10 cellular contexts compared by ENCODE assay signal in the genomic region with DNA sequence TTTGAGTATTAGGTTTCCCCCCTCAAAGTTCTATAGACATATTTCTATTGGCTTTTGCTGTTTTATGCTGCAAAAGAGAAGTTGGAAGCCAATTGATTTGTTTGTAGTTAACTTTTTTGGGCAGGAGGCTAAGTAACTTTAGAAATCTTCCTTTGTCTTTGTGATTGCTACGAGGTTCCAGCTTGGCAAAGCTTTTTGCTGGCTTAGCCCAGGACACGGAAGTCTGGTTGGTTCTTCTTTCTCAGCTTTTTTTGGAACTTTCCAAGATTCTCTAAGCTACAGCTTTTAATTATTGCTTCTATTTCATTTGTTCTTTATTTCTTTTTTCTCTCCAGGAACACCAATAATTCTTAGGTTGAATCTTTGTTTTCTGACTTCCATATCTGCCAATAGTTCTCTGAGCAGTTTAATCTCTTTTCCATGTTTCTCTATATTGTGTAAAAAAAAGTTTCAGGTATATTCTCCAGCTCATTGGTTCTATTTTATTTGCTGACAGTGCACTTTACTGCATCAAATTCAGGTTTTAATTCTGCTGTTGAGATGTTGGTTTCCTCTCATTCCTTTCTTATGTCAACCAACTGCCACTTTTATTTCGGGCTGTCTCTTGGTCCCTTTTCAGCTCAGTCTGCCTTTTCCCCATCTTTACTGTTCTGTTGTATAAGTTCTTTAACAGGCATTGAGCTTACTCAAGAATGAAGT. TPM values are rescaled to one million over a fixed set of nuclear protein-coding genes. Genes with fewer than 3 reads are reported as not detected.
DNase-seq lines count a peak whose midpoint lies in the region; ATAC-seq and TF ChIP-seq lines count a peak whose summit lies in the region.
"Had no signal": no experiment of that assay in that cellular context is flagged by ENCODE, and none has a peak within 500 bp of the region (broad histone marks: within the 10 kb centered on the region; RNA-seq: fewer than 3 reads in every experiment).

No MANE protein-coding gene starts in this region.

- H3K36me3 ChIP-seq in gastroesophageal sphincter, result no peaks in the 10 kb centered on the region

- no peak for TF ChIP-seq POLR2A in gastroesophageal sphincter (IDR thresholded peaks at IDR 0.05)

- DNase-seq in natural killer cell (no peak), osteocyte (ENCODE audit: extremely low spot score, unreplicated experiment) (no peak), RWPE1 (ENCODE audit: low spot score) (no peak), NOMO-1 treated with DMSO at 0.1 percent for 48 hours (lab: John Stamatoyannopoulos, UW; ENCODE audit: unreplicated experiment) (no peak)
- no peak for DNase-seq in natural killer cell treated with Interleukin-12 subunit alpha and Interleukin-12 subunit beta and Interleukin-15 and Interleukin-18, amount 100 ng/mL, for 72 hours (ENCODE audit: low spot score)
- DNase-seq: NCI-H1436, T-helper 2 cell had no signal

- H3K9me3 ChIP-seq in gastroesophageal sphincter, result no peaks in the 10 kb centered on the region

- H3K4me3 ChIP-seq in gastroesophageal sphincter, result peak overlapping the region in 1 of 2 donors; percentile 12

- TF ChIP-seq EP300 in gastroesophageal sphincter (IDR thresholded peaks at IDR 0.05), result no peak

- POLR2A ChIA-PET in RWPE1 (lab: Yijun Ruan, JAX; ENCODE audit: low non-redundant PET), result interaction anchor here (0.5 kb wide), 1 partner anchor 13 kb away, joined by 3 read pairs; no protein-coding TSS in a partner anchor

- ATAC-seq in natural killer cell (no peak), gastroesophageal sphincter (no peak), GM21529 (IDR thresholded peaks at IDR 0.05; ENCODE audit: unreplicated experiment) (no peak), HG03469 (IDR thresholded peaks at IDR 0.05; ENCODE audit: unreplicated experiment) (no peak)
- no peak for ATAC-seq in natural killer cell treated with Interleukin-12 subunit alpha and Interleukin-12 subunit beta and Interleukin-15 and Interleukin-18, amount 100 ng/mL, for 72 hours

- intact Hi-C loops in natural killer cell (cut with micrococcal nuclease), result no loop called here

- no peak overlapping the region for H3K4me3 Mint-ChIP-seq in natural killer cell
- no peak overlapping the region for H3K4me3 Mint-ChIP-seq in natural killer cell treated with Interleukin-12 subunit alpha and Interleukin-12 subunit beta and Interleukin-15 and Interleukin-18, amount 100 ng/mL, for 72 hours
- H3K4me3 Mint-ChIP-seq in osteocyte (ENCODE audit: unreplicated experiment), result peak overlapping the region; percentile 23

- CTCF ChIA-PET in RWPE1 (lab: Yijun Ruan, JAX), result interaction anchor here (0.8 kb wide), 1 partner anchor 27 kb away, joined by 3 read pairs; no protein-coding TSS in a partner anchor

- H3K36me3 Mint-ChIP-seq in natural killer cell (no peaks in the 10 kb centered on the region), osteocyte (ENCODE audit: unreplicated experiment) (no peaks in the 10 kb centered on the region)
- H3K36me3 Mint-ChIP-seq in natural killer cell treated with Interleukin-12 subunit alpha and Interleukin-12 subunit beta and Interleukin-15 and Interleukin-18, amount 100 ng/mL, for 72 hours, result no peaks in the 10 kb centered on the region

- H3K9me3 Mint-ChIP-seq in natural killer cell (no peaks in the 10 kb centered on the region), osteocyte (ENCODE audit: unreplicated experiment) (no peaks in the 10 kb centered on the region)
- no peaks in the 10 kb centered on the region for H3K9me3 Mint-ChIP-seq in natural killer cell treated with Interleukin-12 subunit alpha and Interleukin-12 subunit beta and Interleukin-15 and Interleukin-18, amount 100 ng/mL, for 72 hours

- H3K27me3 Mint-ChIP-seq in natural killer cell (ENCODE audit: low read depth in 2 of 2), result no peaks in the 10 kb centered on the region
- no peaks in the 10 kb centered on the region for H3K27me3 Mint-ChIP-seq in natural killer cell treated with Interleukin-12 subunit alpha and Interleukin-12 subunit beta and Interleukin-15 and Interleukin-18, amount 100 ng/mL, for 72 hours
- H3K27me3 Mint-ChIP-seq in osteocyte (ENCODE audit: unreplicated experiment), result no peaks in the 10 kb centered on the region

- H3K4me1 ChIP-seq in gastroesophageal sphincter, result peaks cover 43 to 86% (median 49%) of the 10 kb centered on the region in 3 donors

- H3K27ac Mint-ChIP-seq in natural killer cell (peak overlapping the region; percentile 2 to 25), osteocyte (ENCODE audit: unreplicated experiment) (peak overlapping the region; percentile 85)
- H3K27ac Mint-ChIP-seq in natural killer cell treated with Interleukin-12 subunit alpha and Interleukin-12 subunit beta and Interleukin-15 and Interleukin-18, amount 100 ng/mL, for 72 hours, result no peak overlapping the region

- H3K27ac ChIP-seq in gastroesophageal sphincter (peak overlapping the region; percentile 79 to 87 (median 84)), RWPE1 (no peak overlapping the region)

- TF ChIP-seq CTCF in natural killer cell (IDR thresholded peaks at IDR 0.05), result no peak
- TF ChIP-seq CTCF in gastroesophageal sphincter (IDR thresholded peaks at IDR 0.05), result no peak
- no peak for TF ChIP-seq CTCF in osteocyte (IDR thresholded peaks at IDR 0.05)
- TF ChIP-seq CTCF in RWPE1 (conservative IDR thresholded peaks at IDR 0.05; ENCODE audit: low read depth), result no peak

- 20 to 22% methylated on average over 3 of the region's 3 CpGs for WGBS in gastroesophageal sphincter (ENCODE audit: low coverage in 1 of 2), 2 donors

- H3K4me1 Mint-ChIP-seq in natural killer cell (peaks cover 24 to 25% of the 10 kb centered on the region in 2 donors), osteocyte (ENCODE audit: unreplicated experiment) (peaks cover 79% of the 10 kb centered on the region)
- peaks cover 10 to 14% of the 10 kb centered on the region in 2 donors for H3K4me1 Mint-ChIP-seq in natural killer cell treated with Interleukin-12 subunit alpha and Interleukin-12 subunit beta and Interleukin-15 and Interleukin-18, amount 100 ng/mL, for 72 hours (ENCODE audit: low read depth in 2 of 2)

- no peaks in the 10 kb centered on the region for H3K27me3 ChIP-seq in gastroesophageal sphincter

RNA-seq across cellular contexts. Expression of a gene that starts 27.8 kb away (rescaled TPM):
- total RNA-seq in natural killer cell, result 10 to 100 TPM; 30.9 to 38.3 (median 33.1) TPM
- total RNA-seq in natural killer cell treated with Interleukin-12 subunit alpha and Interleukin-12 subunit beta and Interleukin-15 and Interleukin-18, amount 100 ng/mL, for 72 hours, result 10 to 100 TPM; 13.0 to 15.6 TPM
- total RNA-seq in gastroesophageal sphincter, result 100 to 1,000 TPM; 113 to 129 (median 118) TPM
- total RNA-seq in osteocyte, result 66.6 and 71.8 TPM in 2 replicates

Comparison
In these comparisons a context has a peak if more than half of its experiments do, and no peak if none do; other contexts are left out.
1. H3K27ac Mint-ChIP-seq: peak in natural killer cell (2 of 2) and osteocyte (single experiment); none in natural killer cell treated with Interleukin-12 subunit alpha and Interleukin-12 subunit beta and Interleukin-15 and Interleukin-18, amount 100 ng/mL, for 72 hours (0 of 2).